In the genomic region with DNA sequence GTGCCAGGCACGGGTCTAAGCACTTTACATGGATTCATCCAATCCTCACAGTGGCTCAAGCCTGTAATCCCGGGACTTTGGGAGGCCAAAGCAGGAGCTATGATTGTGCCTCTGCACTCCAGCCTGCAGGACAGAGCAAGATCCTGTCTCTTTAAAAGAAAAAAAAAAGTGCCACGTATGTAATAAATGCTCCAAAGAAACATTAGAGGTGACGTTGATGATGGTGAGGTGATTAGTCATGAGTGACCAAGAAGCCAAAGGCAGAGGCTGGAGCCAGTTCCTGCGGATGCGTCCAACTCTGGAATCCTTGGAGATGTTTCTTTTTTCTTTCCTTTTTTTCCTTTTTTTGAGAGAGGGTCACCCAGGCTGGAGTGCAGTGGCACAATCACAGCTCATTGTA, we compare ENCODE assay signal across 11 cellular contexts. TPM values are rescaled to one million over a fixed set of nuclear protein-coding genes. Genes with fewer than 3 reads are reported as not detected.
DNase-seq lines count a peak whose midpoint lies in the region; ATAC-seq and TF ChIP-seq lines count a peak whose summit lies in the region.
"Had no signal": no experiment of that assay in that cellular context is flagged by ENCODE, and none has a peak within 500 bp of the region (broad histone marks: within the 10 kb centered on the region; RNA-seq: fewer than 3 reads in every experiment).

No MANE protein-coding gene starts in this region.

- peaks cover 0 to 9% (median 5%) of the 10 kb centered on the region in 4 donors for H3K4me1 ChIP-seq in tibial nerve

- peak in 1 of 2 donors; percentile 34 for TF ChIP-seq EP300 in tibial nerve (IDR thresholded peaks at IDR 0.05)

- H3K4me3 ChIP-seq in tibial nerve, result no peak overlapping the region

- H3K36me3 ChIP-seq in tibial nerve, result no peaks in the 10 kb centered on the region

- ATAC-seq in esophagus mucosa (peak; percentile 78), HG02840 (IDR thresholded peaks at IDR 0.05; ENCODE audit: low FRiP score, unreplicated experiment) (no peak)
- ATAC-seq: activated naive CD4-positive, alpha-beta T cell treated with anti-CD3 and anti-CD28 coated beads, Interleukin-2, amount 50 U/mL, for 72 hours had no signal

- H3K27me3 ChIP-seq in tibial nerve, result no peaks in the 10 kb centered on the region

- no peaks in the 10 kb centered on the region for H3K9me3 ChIP-seq in tibial nerve

- H3K27ac ChIP-seq in tibial nerve, result peak overlapping the region in 2 of 4 donors; percentile 73 to 74

- peak; percentile 77 for DNase-seq in AG08396 (ENCODE audit: low spot score)
- peak; percentile 51 for DNase-seq in NCI-H226
- DNase-seq in myocyte (ENCODE audit: low read depth), result peak; percentile 55
- DNase-seq in islet precursor cell, result no peak
- DNase-seq in tibial nerve (ENCODE audit: low spot score in 2 of 2), result no peak
- no peak for DNase-seq in MV-4-11 (lab: John Stamatoyannopoulos, UW)
- DNase-seq: stimulated activated CD8-positive, alpha-beta memory T cell treated with anti-CD3 and anti-CD28 coated beads, Interleukin-4, amount 100 ng/mL, for 48 hours; T-helper 1 cell had no signal

- TF ChIP-seq CTCF in tibial nerve (IDR thresholded peaks at IDR 0.05), result no peak

- WGBS in tibial nerve, 2 donors, result 47 to 59% methylated on average over 6 of the region's 6 CpGs

- TF ChIP-seq POLR2A in tibial nerve (IDR thresholded peaks at IDR 0.05), result no peak

RNA-seq across cellular contexts. Expression of gene SIAH1, which starts 59.4 kb away (rescaled TPM):
- total RNA-seq in esophagus mucosa (13.7 TPM), myocyte (24.6 and 26.6 TPM in 2 replicates), tibial nerve (10 to 100 TPM; 26.1 to 44.3 (median 40.1) TPM)
- polyA plus RNA-seq in myocyte (2012), result 16.0 TPM

Comparison
In these comparisons a context has a peak if more than half of its experiments do, and no peak if none do; other contexts are left out.
1. DNase-seq: peak in AG08396 (single experiment), NCI-H226 (single experiment) and myocyte (single experiment); none in islet precursor cell (single experiment), tibial nerve (0 of 2) and MV-4-11 (single experiment).